13 cellular contexts compared by ENCODE assay signal in the genomic region with DNA sequence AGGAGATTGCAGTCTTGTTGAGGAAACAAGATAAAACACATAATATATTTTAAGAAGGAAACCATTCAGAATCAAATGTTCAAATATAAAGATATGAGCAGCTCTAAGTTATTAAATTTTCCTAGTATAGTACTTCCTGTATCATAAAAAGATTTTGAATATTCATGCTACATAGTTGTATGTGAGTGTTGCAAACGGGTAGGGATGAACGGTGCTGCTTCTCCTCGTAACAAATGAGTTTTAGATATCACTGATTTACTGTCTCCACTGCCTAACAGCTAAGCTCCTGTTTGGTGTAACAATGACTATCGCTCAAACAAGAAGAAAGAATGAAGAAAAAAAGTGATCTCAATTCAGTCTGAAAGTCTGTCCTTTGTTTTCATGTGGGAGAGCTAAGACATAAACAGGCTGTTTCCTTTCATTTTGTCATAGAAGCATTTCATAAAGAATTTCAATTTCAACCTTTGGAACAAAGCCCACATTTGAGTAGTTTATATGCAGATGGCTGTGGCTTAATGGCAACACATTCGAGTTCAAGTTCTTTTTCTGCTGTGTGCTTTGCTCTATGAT. TPM values are rescaled to one million over a fixed set of nuclear protein-coding genes. Genes with fewer than 3 reads are reported as not detected.
DNase-seq lines count a peak whose midpoint lies in the region; ATAC-seq and TF ChIP-seq lines count a peak whose summit lies in the region.
"Had no signal": no experiment of that assay in that cellular context is flagged by ENCODE, and none has a peak within 500 bp of the region (broad histone marks: within the 10 kb centered on the region; RNA-seq: fewer than 3 reads in every experiment).

No MANE protein-coding gene starts in this region.

- H3K36me3 ChIP-seq in prostate gland (no peaks in the 10 kb centered on the region), body of pancreas (replicated peaks in 1 of 2; ENCODE audit: insufficient read depth in 1 of 2, low read depth in 2 of 2) (no peaks in the 10 kb centered on the region)
- H3K36me3 ChIP-seq: upper lobe of left lung had no signal

- H3K27ac Mint-ChIP-seq in effector memory CD8-positive, alpha-beta T cell = peak overlapping the region; percentile 2 to 67
- peak overlapping the region; percentile 69 to 81 for H3K27ac Mint-ChIP-seq in natural killer cell treated with Interleukin-12 subunit alpha and Interleukin-12 subunit beta and Interleukin-15 and Interleukin-18, amount 100 ng/mL, for 72 hours
- H3K27ac Mint-ChIP-seq: T-helper 1 cell treated with Interleukin-12 subunit alpha and Interleukin-12 subunit beta and Interleukin-4 antibody, amounts not matched to agents 30 μg/mL and 1 μg/mL, for 36 hours had no signal

- H3K27ac ChIP-seq in prostate gland = no peak overlapping the region
- H3K27ac ChIP-seq in body of pancreas = no peak overlapping the region
- H3K27ac ChIP-seq: upper lobe of left lung had no signal

- no peak for ATAC-seq in effector memory CD8-positive, alpha-beta T cell (replicated peaks)
- no peak for ATAC-seq in natural killer cell treated with Interleukin-12 subunit alpha and Interleukin-12 subunit beta and Interleukin-15 and Interleukin-18, amount 100 ng/mL, for 72 hours
- no peak for ATAC-seq in body of pancreas

- TF ChIP-seq CTCF in AG09319 (IDR thresholded peaks at IDR 0.05; ENCODE audit: low read depth, low read length) = no peak
- no peak for TF ChIP-seq CTCF in prostate gland (IDR thresholded peaks at IDR 0.05)
- no peak for TF ChIP-seq CTCF in body of pancreas (IDR thresholded peaks at IDR 0.05)

- WGBS in prostate gland = 14% methylated on average over 5 of the region's 5 CpGs
- WGBS in body of pancreas, 2 donors = 17 to 30% methylated on average over 5 of the region's 5 CpGs

- peaks cover 34 to 60% of the 10 kb centered on the region in 2 donors for H3K4me1 Mint-ChIP-seq in effector memory CD8-positive, alpha-beta T cell (ENCODE audit: low read depth in 2 of 2)
- H3K4me1 Mint-ChIP-seq in natural killer cell treated with Interleukin-12 subunit alpha and Interleukin-12 subunit beta and Interleukin-15 and Interleukin-18, amount 100 ng/mL, for 72 hours (ENCODE audit: low read depth in 2 of 2) = peaks cover 53 to 69% of the 10 kb centered on the region in 2 donors

- no peaks in the 10 kb centered on the region for H3K27me3 Mint-ChIP-seq in effector memory CD8-positive, alpha-beta T cell
- H3K27me3 Mint-ChIP-seq in natural killer cell treated with Interleukin-12 subunit alpha and Interleukin-12 subunit beta and Interleukin-15 and Interleukin-18, amount 100 ng/mL, for 72 hours = no peaks in the 10 kb centered on the region

- no peak for TF ChIP-seq POLR2A in prostate gland (IDR thresholded peaks at IDR 0.05)
- no peak for TF ChIP-seq POLR2A in body of pancreas (IDR thresholded peaks at IDR 0.05)

- intact Hi-C loops in prostate gland (cut with DNase I) = no loop called here
- intact Hi-C loops in posterior cingulate gyrus (cut with DNase I) = no loop called here
- intact Hi-C loops in body of pancreas (cut with DNase I) = no loop called here

- no peaks in the 10 kb centered on the region for H3K9me3 ChIP-seq in prostate gland
- H3K9me3 ChIP-seq in body of pancreas = no peaks in the 10 kb centered on the region
- H3K9me3 ChIP-seq: upper lobe of left lung had no signal

- peak; percentile 25 for DNase-seq in AG09319 (ENCODE audit: extremely low read depth, low read depth)
- DNase-seq in NCI-H1105 (lab: John Stamatoyannopoulos, UW) = peak; percentile 15
- no peak for DNase-seq in effector memory CD8-positive, alpha-beta T cell
- DNase-seq in natural killer cell treated with Interleukin-12 subunit alpha and Interleukin-12 subunit beta and Interleukin-15 and Interleukin-18, amount 100 ng/mL, for 72 hours (ENCODE audit: low spot score) = no peak
- DNase-seq in prostate gland (ENCODE audit: low spot score) = no peak
- DNase-seq in NCI-H82 (lab: John Stamatoyannopoulos, UW) = no peak
- no peak for DNase-seq in posterior cingulate gyrus
- DNase-seq in body of pancreas = no peak
- DNase-seq: COR-L47, MV-4-11, occipital lobe, upper lobe of left lung had no signal

- no peaks in the 10 kb centered on the region for H3K4me1 ChIP-seq in prostate gland (replicated peaks)
- H3K4me1 ChIP-seq in body of pancreas = no peaks in the 10 kb centered on the region

- H3K36me3 Mint-ChIP-seq in effector memory CD8-positive, alpha-beta T cell (ENCODE audit: insufficient read depth) = peaks cover 55% of the 10 kb centered on the region
- peaks cover 59% of the 10 kb centered on the region for H3K36me3 Mint-ChIP-seq in natural killer cell treated with Interleukin-12 subunit alpha and Interleukin-12 subunit beta and Interleukin-15 and Interleukin-18, amount 100 ng/mL, for 72 hours

- peaks cover 2 to 20% of the 10 kb centered on the region in 2 donors for H3K9me3 Mint-ChIP-seq in effector memory CD8-positive, alpha-beta T cell
- peaks cover 11% of the 10 kb centered on the region for H3K9me3 Mint-ChIP-seq in natural killer cell treated with Interleukin-12 subunit alpha and Interleukin-12 subunit beta and Interleukin-15 and Interleukin-18, amount 100 ng/mL, for 72 hours

- H3K27me3 ChIP-seq in prostate gland (replicated peaks; ENCODE audit: insufficient read depth) (no peaks in the 10 kb centered on the region), body of pancreas (no peaks in the 10 kb centered on the region)
- H3K27me3 ChIP-seq: upper lobe of left lung had no signal

- H3K4me3 ChIP-seq in prostate gland (no peak overlapping the region), body of pancreas (no peak overlapping the region)

- H3K4me3 Mint-ChIP-seq in effector memory CD8-positive, alpha-beta T cell = no peak overlapping the region
- peak overlapping the region; percentile 26 for H3K4me3 Mint-ChIP-seq in natural killer cell treated with Interleukin-12 subunit alpha and Interleukin-12 subunit beta and Interleukin-15 and Interleukin-18, amount 100 ng/mL, for 72 hours
- H3K4me3 Mint-ChIP-seq: T-helper 1 cell treated with Interleukin-12 subunit alpha and Interleukin-12 subunit beta and Interleukin-4 antibody, amounts not matched to agents 30 μg/mL and 1 μg/mL, for 36 hours had no signal

RNA-seq across cellular contexts. Expression of a gene that starts 26.1 kb away (rescaled TPM):
- 100 to 1,000 TPM; 146 to 160 TPM for total RNA-seq in natural killer cell treated with Interleukin-12 subunit alpha and Interleukin-12 subunit beta and Interleukin-15 and Interleukin-18, amount 100 ng/mL, for 72 hours
- total RNA-seq in prostate gland (100 to 1,000 TPM in 1 of 2 donors, 10 to 100 TPM in 1; 62.6 to 105 TPM), body of pancreas (10 to 100 TPM; 15.2 to 40.7 TPM)

Comparison
In these comparisons a context has a peak if more than half of its experiments do, and no peak if none do; other contexts are left out.
1. DNase-seq: peak in AG09319 (single experiment) and NCI-H1105 (single experiment); none in effector memory CD8-positive, alpha-beta T cell (0 of 3), natural killer cell treated with Interleukin-12 subunit alpha and Interleukin-12 subunit beta and Interleukin-15 and Interleukin-18, amount 100 ng/mL, for 72 hours (single experiment), prostate gland (single experiment), NCI-H82 (single experiment), posterior cingulate gyrus (0 of 10) and body of pancreas (0 of 4).